30 cellular contexts compared by ENCODE assay signal in the genomic region with DNA sequence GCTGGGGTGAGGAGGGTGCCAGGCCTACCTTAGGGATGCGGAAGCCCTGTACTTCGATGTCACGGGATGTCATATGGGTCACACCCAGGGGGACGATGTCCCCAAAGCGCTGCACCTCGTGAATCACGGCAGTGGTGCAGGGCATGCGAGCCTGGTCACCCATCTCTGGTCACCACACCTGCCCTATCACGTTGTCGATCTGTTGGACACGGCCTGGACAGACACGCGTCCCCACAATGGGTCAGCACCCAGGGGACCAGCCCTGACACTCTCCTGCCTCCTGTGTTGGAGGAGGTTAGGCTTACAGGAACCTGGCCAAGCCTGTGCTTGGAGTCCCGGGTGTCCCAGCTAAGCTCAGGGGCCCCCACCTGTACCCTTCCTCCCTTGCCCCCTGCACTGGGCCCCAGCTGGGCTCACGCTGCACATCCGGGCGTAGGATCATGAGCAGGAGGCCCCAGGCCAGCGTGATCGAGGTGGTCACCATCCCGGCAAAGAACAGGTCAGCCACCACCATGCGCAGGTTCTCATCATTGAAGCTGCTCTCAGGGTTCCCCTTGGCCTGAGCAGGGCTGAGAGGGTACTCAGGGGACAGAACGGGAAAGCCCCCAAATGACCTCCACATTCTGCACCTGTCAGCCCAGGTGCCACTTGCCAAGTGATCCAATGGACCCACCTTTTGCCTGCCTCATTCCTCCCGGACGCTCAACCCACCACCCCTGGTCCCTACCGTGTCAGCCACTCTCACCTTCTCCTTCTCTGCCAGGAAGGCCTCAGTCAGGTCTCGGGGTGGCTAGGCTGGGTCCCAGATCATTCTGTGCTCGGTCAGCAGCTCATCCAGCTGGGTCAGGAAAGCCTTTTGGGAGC. TPM values are rescaled to one million over a fixed set of nuclear protein-coding genes. Genes with fewer than 3 reads are reported as not detected.
"Had no signal": no experiment of that assay in that cellular context is flagged by ENCODE, and none has a peak within 500 bp of the region (broad histone marks: within the 10 kb centered on the region; RNA-seq: fewer than 3 reads in every experiment).

No MANE protein-coding gene starts in this region.

- H3K9me3 Mint-ChIP-seq: activated CD4-positive, alpha-beta memory T cell treated with anti-CD3 and anti-CD28 coated beads, Interleukin-2, amount 10 ng/mL, durations not matched to agents 7 days and 5 days; activated CD4-positive, alpha-beta T cell treated with anti-CD3 and anti-CD28 coated beads, Interleukin-2, amount 10 ng/mL, durations not matched to agents 24 days and 14 days; activated T-helper 1 cell treated with anti-CD3 and anti-CD28 coated beads, Interleukin-12 subunit alpha, Interleukin-12 subunit beta, Interleukin-2, Interleukin-4 antibody, amounts not matched to agents 30 ng/mL and 10 ng/mL and 1 ng/mL, durations not matched to agents 14 hours and 24 hours and 36 hours; natural killer cell treated with Interleukin-12 subunit alpha and Interleukin-12 subunit beta and Interleukin-15 and Interleukin-18, amount 100 ng/mL, for 72 hours; stimulated activated effector memory CD8-positive, alpha-beta T cell treated with anti-CD3 and anti-CD28 coated beads, Interleukin-12 subunit alpha, Interleukin-12 subunit beta, amount 100 ng/mL, for 72 hours; T-helper 1 cell treated with Interleukin-12 subunit alpha and Interleukin-12 subunit beta and Interleukin-4 antibody, amounts not matched to agents 30 μg/mL and 1 μg/mL, for 36 hours had no signal

- H3K27ac Mint-ChIP-seq: activated CD4-positive, alpha-beta memory T cell treated with anti-CD3 and anti-CD28 coated beads, Interleukin-2, amount 10 ng/mL, durations not matched to agents 7 days and 5 days; activated CD4-positive, alpha-beta T cell treated with anti-CD3 and anti-CD28 coated beads, Interleukin-2, amount 10 ng/mL, durations not matched to agents 24 days and 14 days; activated T-helper 1 cell treated with anti-CD3 and anti-CD28 coated beads, Interleukin-12 subunit alpha, Interleukin-12 subunit beta, Interleukin-2, Interleukin-4 antibody, amounts not matched to agents 30 ng/mL and 10 ng/mL and 1 ng/mL, durations not matched to agents 14 hours and 24 hours and 36 hours; natural killer cell treated with Interleukin-12 subunit alpha and Interleukin-12 subunit beta and Interleukin-15 and Interleukin-18, amount 100 ng/mL, for 72 hours; T-helper 1 cell treated with Interleukin-12 subunit alpha and Interleukin-12 subunit beta and Interleukin-4 antibody, amounts not matched to agents 30 μg/mL and 1 μg/mL, for 36 hours had no signal

- DNase-seq: activated CD4-positive, alpha-beta memory T cell treated with anti-CD3 and anti-CD28 coated beads, Interleukin-2, amount 10 ng/mL, durations not matched to agents 7 days and 5 days; activated CD4-positive, alpha-beta T cell treated with anti-CD3 and anti-CD28 coated beads, Interleukin-2, amount 10 ng/mL, durations not matched to agents 24 days and 14 days; activated CD4-positive, CD25-positive, alpha-beta regulatory T cell treated with anti-CD3 and anti-CD28 coated beads, Interleukin-2, amount 50 U/mL, for 72 hours; activated gamma-delta T cell; activated naive CD4-positive, alpha-beta T cell treated with anti-CD3 and anti-CD28 coated beads, Interleukin-2, amount 50 U/mL, for 16 hours; anterior cingulate cortex; dermis blood vessel endothelial cell; effector CD4-positive, alpha-beta T cell; left lung; mesendoderm; stimulated activated CD4-positive, alpha-beta T cell treated with anti-CD3 and anti-CD28 coated beads, Interleukin-12 subunit alpha, Interleukin-12 subunit beta, amount 100 ng/mL, for 4 hours; stimulated activated CD4-positive, alpha-beta T cell treated with anti-CD3 and anti-CD28 coated beads, Interleukin-4, amount 100 ng/mL, for 24 hours; SW 1271; T-helper 9 cell; testis; transverse colon; uterus had no signal

- ATAC-seq: left lung, sciatic nerve had no signal

- H3K36me3 ChIP-seq: transverse colon, uterus had no signal

- H3K4me3 Mint-ChIP-seq: activated CD4-positive, alpha-beta memory T cell treated with anti-CD3 and anti-CD28 coated beads, Interleukin-2, amount 10 ng/mL, durations not matched to agents 7 days and 5 days; activated CD4-positive, alpha-beta T cell treated with anti-CD3 and anti-CD28 coated beads, Interleukin-2, amount 10 ng/mL, durations not matched to agents 24 days and 14 days; activated T-helper 1 cell treated with anti-CD3 and anti-CD28 coated beads, Interleukin-12 subunit alpha, Interleukin-12 subunit beta, Interleukin-2, Interleukin-4 antibody, amounts not matched to agents 30 ng/mL and 10 ng/mL and 1 ng/mL, durations not matched to agents 14 hours and 24 hours and 36 hours; natural killer cell treated with Interleukin-12 subunit alpha and Interleukin-12 subunit beta and Interleukin-15 and Interleukin-18, amount 100 ng/mL, for 72 hours; stimulated activated effector memory CD8-positive, alpha-beta T cell treated with anti-CD3 and anti-CD28 coated beads, Interleukin-12 subunit alpha, Interleukin-12 subunit beta, amount 100 ng/mL, for 72 hours; T-helper 1 cell treated with Interleukin-12 subunit alpha and Interleukin-12 subunit beta and Interleukin-4 antibody, amounts not matched to agents 30 μg/mL and 1 μg/mL, for 36 hours had no signal

- H3K27ac ChIP-seq: left lung, skin epidermis, testis, transverse colon, uterus had no signal

- FAIRE-seq: colon, endometrium, frontal cortex, islet of Langerhans, TTC549 had no signal

- H3K4me3 ChIP-seq: left lung, lung, skin epidermis, testis, transverse colon, uterus had no signal

- H3K4me1 ChIP-seq: left lung, testis, transverse colon, uterus had no signal

- H3K4me1 Mint-ChIP-seq: activated CD4-positive, alpha-beta memory T cell treated with anti-CD3 and anti-CD28 coated beads, Interleukin-2, amount 10 ng/mL, durations not matched to agents 7 days and 5 days; activated CD4-positive, alpha-beta T cell treated with anti-CD3 and anti-CD28 coated beads, Interleukin-2, amount 10 ng/mL, durations not matched to agents 24 days and 14 days had no signal

- H3K27me3 Mint-ChIP-seq: activated CD4-positive, alpha-beta memory T cell treated with anti-CD3 and anti-CD28 coated beads, Interleukin-2, amount 10 ng/mL, durations not matched to agents 7 days and 5 days; activated CD4-positive, alpha-beta T cell treated with anti-CD3 and anti-CD28 coated beads, Interleukin-2, amount 10 ng/mL, durations not matched to agents 24 days and 14 days; natural killer cell treated with Interleukin-12 subunit alpha and Interleukin-12 subunit beta and Interleukin-15 and Interleukin-18, amount 100 ng/mL, for 72 hours had no signal

- H3K36me3 Mint-ChIP-seq: natural killer cell treated with Interleukin-12 subunit alpha and Interleukin-12 subunit beta and Interleukin-15 and Interleukin-18, amount 100 ng/mL, for 72 hours had no signal

- H3K27me3 ChIP-seq: left lung, testis, transverse colon, uterus had no signal

- H3K9me3 ChIP-seq: left lung, testis, transverse colon, uterus had no signal

RNA-seq across cellular contexts. Expression of a gene that starts 20.3 kb away (rescaled TPM):
- total RNA-seq: myocyte had no signal
